8 cellular contexts compared by ENCODE assay signal in genomic region chr6:22071655-22072054, GRCh38.
A peak's percentile ranks its signal among the peaks of the same experiment; 100 is the strongest.
DNase-seq lines count a peak whose midpoint lies in the region; ATAC-seq and TF ChIP-seq lines count a peak whose summit lies in the region.

No MANE protein-coding gene starts in this region.

- H3K4me3 ChIP-seq in right atrium auricular region, result peak overlapping the region; percentile 1 to 22

- no peaks in the 10 kb centered on the region for H3K36me3 ChIP-seq in right atrium auricular region

- no peaks in the 10 kb centered on the region for H3K9me3 ChIP-seq in right atrium auricular region

- no peaks in the 10 kb centered on the region for H3K27me3 ChIP-seq in right atrium auricular region

- H3K4me1 ChIP-seq in right atrium auricular region, result peaks cover 0 to 19% of the 10 kb centered on the region in 2 donors

- H3K27ac ChIP-seq in right atrium auricular region, result peak overlapping the region; percentile 53 to 62

- no peak for TF ChIP-seq CTCF in right atrium auricular region (IDR thresholded peaks at IDR 0.05)

- ATAC-seq in GM18907 (IDR thresholded peaks at IDR 0.05; ENCODE audit: unreplicated experiment), result no peak
- no peak for ATAC-seq in GM21529 (IDR thresholded peaks at IDR 0.05; ENCODE audit: unreplicated experiment)
- ATAC-seq in HG02571 (IDR thresholded peaks at IDR 0.05; ENCODE audit: unreplicated experiment), result no peak

- DNase-seq in DMS 273 treated with DMSO at 0.1 percent for 48 hours (lab: John Stamatoyannopoulos, UW) (peak; percentile 41), anterior cingulate cortex (lab: John Stamatoyannopoulos, UW) (peak in 39 of 58 donors; percentile 1 to 61 (median 7)), right atrium auricular region (ENCODE audit: low spot score) (no peak), putamen (ENCODE audit: low spot score) (peak; percentile 33)
- DNase-seq in stimulated activated CD4-positive, alpha-beta T cell treated with anti-CD3 and anti-CD28 coated beads, Interleukin-12 subunit alpha, Interleukin-12 subunit beta, amount 100 ng/mL, for 4 hours, result no peak

Comparison
In these comparisons a context has a peak if more than half of its experiments do, and no peak if none do; other contexts are left out.
1. DNase-seq: peak in DMS 273 treated with DMSO at 0.1 percent for 48 hours (single experiment), anterior cingulate cortex (39 of 58) and putamen (single experiment); none in right atrium auricular region (single experiment) and stimulated activated CD4-positive, alpha-beta T cell treated with anti-CD3 and anti-CD28 coated beads, Interleukin-12 subunit alpha, Interleukin-12 subunit beta, amount 100 ng/mL, for 4 hours (single experiment).